Comparison of ENCODE assay signal across 24 cellular contexts in the genomic region with DNA sequence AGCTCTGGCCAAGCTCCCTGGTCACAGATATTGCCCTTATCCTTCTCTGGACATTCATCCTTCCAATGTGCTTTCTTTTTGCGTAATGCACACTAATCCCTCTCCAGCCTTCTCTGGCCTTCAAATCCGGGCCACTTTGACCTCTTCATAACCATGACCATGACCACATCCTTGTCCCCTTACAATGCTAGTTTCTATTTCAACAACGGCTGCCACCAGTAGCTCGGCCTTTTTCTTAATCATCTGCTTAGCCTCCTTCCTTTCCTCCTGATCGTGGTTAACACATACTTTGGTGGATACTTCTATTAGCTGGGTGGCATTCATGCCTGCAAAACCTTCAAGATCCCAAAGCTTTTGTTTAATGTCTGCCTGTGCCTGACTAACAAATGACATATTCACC.
DNase-seq lines count a peak whose midpoint lies in the region; ATAC-seq and TF ChIP-seq lines count a peak whose summit lies in the region.
"Had no signal": no experiment of that assay in that cellular context is flagged by ENCODE, and none has a peak within 500 bp of the region (broad histone marks: within the 10 kb centered on the region; RNA-seq: fewer than 3 reads in every experiment).

No MANE protein-coding gene starts in this region.

- no peak for ATAC-seq in CD4-positive, alpha-beta T cell (ENCODE audit: poor library complexity)
- ATAC-seq in GM18498 (IDR thresholded peaks at IDR 0.05; ENCODE audit: unreplicated experiment) (peak; percentile 44), HG02763 (IDR thresholded peaks at IDR 0.05; ENCODE audit: unreplicated experiment) (no peak)
- ATAC-seq: esophagus mucosa, GM23338, Panc1, right cardiac atrium had no signal

- H3K27me3 ChIP-seq in CD4-positive, alpha-beta T cell (ENCODE audit: control insufficient read depth, insufficient read depth, low read length): no peaks in the 10 kb centered on the region
- H3K27me3 ChIP-seq: SJCRH30 had no signal

- no peak for TF ChIP-seq CTCF in CD4-positive, alpha-beta T cell (IDR thresholded peaks at IDR 0.05)

- intact Hi-C loops in CD4-positive, alpha-beta T cell (cut with DNase I, micrococcal nuclease): loop anchor here in 1 of 2 experiments (5.0 kb wide), 1 partner anchor 109 kb away; no protein-coding TSS in a partner anchor

- no peaks in the 10 kb centered on the region for H3K9me3 ChIP-seq in CD4-positive, alpha-beta T cell (ENCODE audit: control insufficient read depth, low read length)
- H3K9me3 ChIP-seq: SJCRH30 had no signal

- H3K4me1 Mint-ChIP-seq in CD4-positive, alpha-beta T cell (ENCODE audit: low read depth): peaks cover 64% of the 10 kb centered on the region
- H3K4me1 Mint-ChIP-seq in activated naive CD8-positive, alpha-beta T cell treated with anti-CD3 and anti-CD28 coated beads for 36 hours: peaks cover 38% of the 10 kb centered on the region
- H3K4me1 Mint-ChIP-seq: GM23338 had no signal

- H3K9me3 Mint-ChIP-seq in CD4-positive, alpha-beta T cell: no peaks in the 10 kb centered on the region
- H3K9me3 Mint-ChIP-seq in activated naive CD8-positive, alpha-beta T cell treated with anti-CD3 and anti-CD28 coated beads for 36 hours: peaks cover 4% of the 10 kb centered on the region

- POLR2A ChIA-PET in CD4-positive, alpha-beta T cell (lab: Charles Lee): interaction anchor here (1.2 kb wide), 1 partner anchor 14 kb away, joined by 3 read pairs; no protein-coding TSS in a partner anchor

- H3K27ac ChIP-seq in CD4-positive, alpha-beta T cell (ENCODE audit: low read depth, low read length): no peak overlapping the region
- H3K27ac ChIP-seq: SJCRH30, WERI-Rb-1 had no signal

- H3K4me3 Mint-ChIP-seq in CD4-positive, alpha-beta T cell: peak overlapping the region; percentile 27
- no peak overlapping the region for H3K4me3 Mint-ChIP-seq in activated naive CD8-positive, alpha-beta T cell treated with anti-CD3 and anti-CD28 coated beads for 36 hours
- H3K4me3 Mint-ChIP-seq: GM23338 had no signal

- H3K27ac Mint-ChIP-seq in CD4-positive, alpha-beta T cell: peak overlapping the region; percentile 97
- peak overlapping the region; percentile 20 for H3K27ac Mint-ChIP-seq in activated naive CD8-positive, alpha-beta T cell treated with anti-CD3 and anti-CD28 coated beads for 36 hours
- H3K27ac Mint-ChIP-seq: GM23338 had no signal

- DNase-seq in CD4-positive, alpha-beta T cell: no peak
- DNase-seq in HT1080 (ENCODE audit: low read depth) (peak; percentile 0), amygdala (lab: John Stamatoyannopoulos, UW) (no peak)
- DNase-seq in activated naive CD8-positive, alpha-beta T cell treated with anti-CD3 and anti-CD28 coated beads for 36 hours: no peak
- no peak for DNase-seq in activated effector memory CD4-positive, alpha-beta T cell treated with anti-CD3 and anti-CD28 coated beads, Interleukin-2, amount 50 U/mL, for 16 hours
- no peak for DNase-seq in activated CD4-positive, CD25-positive, alpha-beta regulatory T cell (lab: John Stamatoyannopoulos, UW)
- DNase-seq: activated naive CD4-positive, alpha-beta T cell; Calu3; effector CD4-positive, alpha-beta T cell; hypothalamus; KBM-7; kidney; NCI-H1694; NCI-H2227 treated with DMSO at 0.1 percent for 48 hours; NCI-H82; right cardiac atrium; SJCRH30; stimulated activated CD8-positive, alpha-beta memory T cell treated with anti-CD3 and anti-CD28 coated beads, Interleukin-4, amount 100 ng/mL, for 48 hours; WERI-Rb-1 had no signal

- CTCF ChIA-PET in CD4-positive, alpha-beta T cell (lab: Charles Lee): no interaction called here

- H3K27me3 Mint-ChIP-seq in CD4-positive, alpha-beta T cell: no peaks in the 10 kb centered on the region
- no peaks in the 10 kb centered on the region for H3K27me3 Mint-ChIP-seq in activated naive CD8-positive, alpha-beta T cell treated with anti-CD3 and anti-CD28 coated beads for 36 hours

- H3K36me3 Mint-ChIP-seq in CD4-positive, alpha-beta T cell (ENCODE audit: low read depth): peaks cover 18% of the 10 kb centered on the region
- H3K36me3 Mint-ChIP-seq in activated naive CD8-positive, alpha-beta T cell treated with anti-CD3 and anti-CD28 coated beads for 36 hours: peaks cover 13% of the 10 kb centered on the region
